In the genomic region with DNA sequence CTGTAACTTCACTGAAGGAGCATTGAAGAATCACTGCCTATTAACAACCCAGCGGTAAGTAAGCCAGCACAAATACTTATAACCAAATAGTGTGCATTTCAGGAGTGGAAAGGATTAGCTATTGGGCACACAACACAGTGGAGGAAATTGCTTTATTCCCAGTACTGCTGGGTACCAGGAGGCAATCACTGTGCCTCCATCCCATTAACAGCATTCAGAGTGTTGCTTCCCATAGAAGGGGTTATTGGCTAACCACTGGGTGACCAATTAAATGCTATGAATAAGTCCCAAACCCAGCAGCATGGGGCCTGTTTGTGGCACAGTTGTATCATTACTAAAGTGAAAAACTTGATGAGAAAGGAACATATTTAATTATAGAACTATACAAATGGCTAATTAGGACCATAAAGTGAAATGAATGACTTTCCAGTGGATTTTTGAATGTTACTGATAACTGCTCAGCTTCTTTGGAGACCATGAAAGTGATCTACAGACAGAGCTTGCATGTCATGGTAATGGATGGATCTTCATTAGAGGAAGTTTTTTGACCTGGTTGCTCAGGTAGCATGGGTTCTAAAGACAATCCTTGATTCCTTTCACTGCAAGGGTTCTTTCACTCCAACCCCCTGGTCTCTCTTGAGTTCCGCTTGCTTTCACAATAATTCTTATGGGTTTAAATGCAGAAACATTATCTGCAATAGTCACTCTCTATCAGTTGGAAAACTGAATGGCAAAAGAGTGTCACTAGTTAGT, we compare ENCODE assay signal across 22 cellular contexts.
DNase-seq lines count a peak whose midpoint lies in the region; ATAC-seq lines count a peak whose summit lies in the region.
"Had no signal": no experiment of that assay in that cellular context is flagged by ENCODE, and none has a peak within 500 bp of the region (broad histone marks: within the 10 kb centered on the region; RNA-seq: fewer than 3 reads in every experiment).

No MANE protein-coding gene starts in this region.

- no peak for ATAC-seq in natural killer cell treated with Interleukin-12 subunit alpha and Interleukin-12 subunit beta and Interleukin-15 and Interleukin-18, amount 100 ng/mL, for 72 hours
- ATAC-seq: HCT116, Panc1 had no signal

- H3K27me3 ChIP-seq in BLaER1, result no peaks in the 10 kb centered on the region
- no peaks in the 10 kb centered on the region for H3K27me3 ChIP-seq in HUES6 (ENCODE audit: control insufficient read depth, insufficient read depth, low read length)
- no peaks in the 10 kb centered on the region for H3K27me3 ChIP-seq in iPS-20b (ENCODE audit: insufficient read depth, low read length)
- no peaks in the 10 kb centered on the region for H3K27me3 ChIP-seq in CD8-positive, alpha-beta memory T cell (ENCODE audit: insufficient read depth, low read length, poor library complexity, severe bottlenecking)
- H3K27me3 ChIP-seq: MG63 had no signal

- H3K9ac ChIP-seq in BLaER1, result no peak overlapping the region
- H3K9ac ChIP-seq in HUES6 (ENCODE audit: low read length), result peak overlapping the region; percentile 55
- H3K9ac ChIP-seq in iPS-20b (ENCODE audit: low read depth, low read length), result peak overlapping the region; percentile 45; the same call in 1 of the 2 replicates

- H3K27me3 Mint-ChIP-seq in natural killer cell treated with Interleukin-12 subunit alpha and Interleukin-12 subunit beta and Interleukin-15 and Interleukin-18, amount 100 ng/mL, for 72 hours, result no peaks in the 10 kb centered on the region
- H3K27me3 Mint-ChIP-seq in CD8-positive, alpha-beta memory T cell, result no peaks in the 10 kb centered on the region
- H3K27me3 Mint-ChIP-seq: B cell had no signal

- no peak overlapping the region for H3K4me3 Mint-ChIP-seq in natural killer cell treated with Interleukin-12 subunit alpha and Interleukin-12 subunit beta and Interleukin-15 and Interleukin-18, amount 100 ng/mL, for 72 hours
- no peak overlapping the region for H3K4me3 Mint-ChIP-seq in CD8-positive, alpha-beta memory T cell
- H3K4me3 Mint-ChIP-seq: B cell had no signal

- H4K20me1 ChIP-seq in BLaER1, result no peaks in the 10 kb centered on the region

- H3K4me2 ChIP-seq in BLaER1, result peak overlapping the region; percentile 57

- peaks cover 19% of the 10 kb centered on the region for H3K4me1 ChIP-seq in BLaER1
- peaks cover 25% of the 10 kb centered on the region for H3K4me1 ChIP-seq in HUES6 (ENCODE audit: control insufficient read depth, insufficient read depth, low read length)
- H3K4me1 ChIP-seq in iPS-20b (ENCODE audit: insufficient read depth, low read length), result peaks cover 33% of the 10 kb centered on the region
- no peaks in the 10 kb centered on the region for H3K4me1 ChIP-seq in CD8-positive, alpha-beta memory T cell (ENCODE audit: insufficient read depth, low read length)

- peaks cover 10% of the 10 kb centered on the region for H3K9me3 Mint-ChIP-seq in natural killer cell treated with Interleukin-12 subunit alpha and Interleukin-12 subunit beta and Interleukin-15 and Interleukin-18, amount 100 ng/mL, for 72 hours
- peaks cover 0 to 3% (median 0%) of the 10 kb centered on the region in 5 donors for H3K9me3 Mint-ChIP-seq in CD8-positive, alpha-beta memory T cell

- H3K9me3 ChIP-seq in BLaER1 (no peaks in the 10 kb centered on the region; the same call in none of the 2 replicates), HUES6 (ENCODE audit: control insufficient read depth, insufficient read depth, low read depth, low read length) (peaks cover 8% of the 10 kb centered on the region), iPS-20b (ENCODE audit: insufficient read depth, low read depth, low read length) (peaks cover 8% of the 10 kb centered on the region; the same call in 1 of the 2 replicates)
- no peaks in the 10 kb centered on the region for H3K9me3 ChIP-seq in CD8-positive, alpha-beta memory T cell (ENCODE audit: low read length)
- H3K9me3 ChIP-seq: MG63 had no signal

- H3K27ac ChIP-seq in BLaER1, result no peak overlapping the region
- peak overlapping the region; percentile 93 for H3K27ac ChIP-seq in HUES6 (ENCODE audit: low read depth, low read length)
- peak overlapping the region; percentile 58 for H3K27ac ChIP-seq in iPS-20b (ENCODE audit: low read length)
- no peak overlapping the region for H3K27ac ChIP-seq in CD8-positive, alpha-beta memory T cell (ENCODE audit: low read depth, low read length)
- H3K27ac ChIP-seq: 22Rv1, RWPE1 had no signal

- H3K27ac Mint-ChIP-seq in natural killer cell treated with Interleukin-12 subunit alpha and Interleukin-12 subunit beta and Interleukin-15 and Interleukin-18, amount 100 ng/mL, for 72 hours, result no peak overlapping the region
- no peak overlapping the region for H3K27ac Mint-ChIP-seq in CD8-positive, alpha-beta memory T cell
- H3K27ac Mint-ChIP-seq: B cell had no signal

- DNase-seq in brain pericyte (ENCODE audit: low read depth, low spot score) (peak; percentile 0), NCI-H187 (lab: John Stamatoyannopoulos, UW) (no peak)
- no peak for DNase-seq in stimulated activated naive CD4-positive, alpha-beta T cell treated with Interleukin-2 at 50 U/mL for 16 hours (lab: John Stamatoyannopoulos, UW)
- no peak for DNase-seq in natural killer cell treated with Interleukin-12 subunit alpha and Interleukin-12 subunit beta and Interleukin-15 and Interleukin-18, amount 100 ng/mL, for 72 hours (ENCODE audit: low spot score)
- DNase-seq in CD8-positive, alpha-beta memory T cell, result no peak
- DNase-seq: DMS153, GOT3, KBM-7, MG63, NCI-H1105 treated with DMSO at 0.1 percent for 48 hours, NCI-H146, NCI-H2029, NCI-H526 treated with DMSO at 0.1 percent for 48 hours, SHP77 had no signal

- CTCF ChIA-PET in CD8-positive, alpha-beta memory T cell (lab: Charles Lee), result no interaction called here

- no peaks in the 10 kb centered on the region for H3K36me3 ChIP-seq in BLaER1
- peaks cover 13% of the 10 kb centered on the region for H3K36me3 ChIP-seq in HUES6 (ENCODE audit: control insufficient read depth, insufficient read depth, low read length)
- H3K36me3 ChIP-seq in iPS-20b (ENCODE audit: insufficient read depth, low read depth, low read length), result peaks cover 16% of the 10 kb centered on the region; the same call in 1 of the 2 replicates
- no peaks in the 10 kb centered on the region for H3K36me3 ChIP-seq in CD8-positive, alpha-beta memory T cell (ENCODE audit: insufficient read depth, low read length)
- H3K36me3 ChIP-seq: MG63 had no signal

- POLR2A ChIA-PET in CD8-positive, alpha-beta memory T cell (lab: Charles Lee), result no interaction called here

- H3K36me3 Mint-ChIP-seq in natural killer cell treated with Interleukin-12 subunit alpha and Interleukin-12 subunit beta and Interleukin-15 and Interleukin-18, amount 100 ng/mL, for 72 hours, result peaks cover 3% of the 10 kb centered on the region
- H3K36me3 Mint-ChIP-seq in CD8-positive, alpha-beta memory T cell, result peaks cover 0 to 4% (median 0%) of the 10 kb centered on the region in 3 donors

- no peaks in the 10 kb centered on the region for H3K4me1 Mint-ChIP-seq in natural killer cell treated with Interleukin-12 subunit alpha and Interleukin-12 subunit beta and Interleukin-15 and Interleukin-18, amount 100 ng/mL, for 72 hours (ENCODE audit: low read depth in 2 of 2)
- H3K4me1 Mint-ChIP-seq in CD8-positive, alpha-beta memory T cell, result no peaks in the 10 kb centered on the region
- H3K4me1 Mint-ChIP-seq: B cell had no signal

- no peak overlapping the region for H3K4me3 ChIP-seq in BLaER1
- peak overlapping the region; percentile 4 for H3K4me3 ChIP-seq in HUES6 (ENCODE audit: low read depth, low read length)
- peak overlapping the region; percentile 44 for H3K4me3 ChIP-seq in iPS-20b (ENCODE audit: low read length)
- no peak overlapping the region for H3K4me3 ChIP-seq in CD8-positive, alpha-beta memory T cell (ENCODE audit: low read length)
- H3K4me3 ChIP-seq: MG63 had no signal

Comparison
In these comparisons a context has a peak if more than half of its experiments do, and no peak if none do; other contexts are left out.
1. H3K27ac ChIP-seq: peak in HUES6 (single experiment) and iPS-20b (single experiment); none in BLaER1 (single experiment) and CD8-positive, alpha-beta memory T cell (single experiment).
2. H3K4me3 ChIP-seq: peak in HUES6 (single experiment) and iPS-20b (single experiment); none in BLaER1 (single experiment) and CD8-positive, alpha-beta memory T cell (single experiment).